9 cellular contexts compared by ENCODE assay signal in genomic region chr1:19385869-19386591, GRCh38.
DNase-seq lines count a peak whose midpoint lies in the region; ATAC-seq and TF ChIP-seq lines count a peak whose summit lies in the region.
"Had no signal": no experiment of that assay in that cellular context is flagged by ENCODE, and none has a peak within 500 bp of the region (broad histone marks: within the 10 kb centered on the region; RNA-seq: fewer than 3 reads in every experiment).

No MANE protein-coding gene starts in this region.

- peaks cover 14% of the 10 kb centered on the region for H3K36me3 Mint-ChIP-seq in osteocyte (ENCODE audit: unreplicated experiment)

- no peak overlapping the region for H3K4me3 Mint-ChIP-seq in osteocyte (ENCODE audit: unreplicated experiment)

- no peaks in the 10 kb centered on the region for H3K27me3 ChIP-seq in aorta (ENCODE audit: control insufficient read depth in 1 of 2, insufficient read depth in 2 of 2, low read length in 1 of 2)

- DNase-seq in Right ventricle myocardium inferior (ENCODE audit: missing footprints) (peak; percentile 76), cardiac septum (ENCODE audit: low spot score) (no peak), fibroblast of villous mesenchyme (ENCODE audit: low read depth) (peak; percentile 70), osteocyte (ENCODE audit: extremely low spot score, unreplicated experiment) (no peak), aorta (peak in 1 of 2 donors; percentile 82), NCI-H69 (lab: John Stamatoyannopoulos, UW) (no peak)
- DNase-seq in stimulated activated CD4-positive, alpha-beta T cell treated with anti-CD3 and anti-CD28 coated beads, Interleukin-2, amount 100 ng/mL, for 48 hours, result no peak
- no peak for DNase-seq in activated CD8-positive, alpha-beta memory T cell treated with anti-CD3 and anti-CD28 coated beads for 24 hours
- DNase-seq: NCI-H187 treated with DMSO at 0.1 percent for 48 hours had no signal

- H3K27me3 Mint-ChIP-seq in osteocyte (ENCODE audit: unreplicated experiment), result no peaks in the 10 kb centered on the region

- H3K27ac ChIP-seq in aorta (ENCODE audit: low read depth in 1 of 2, low read length in 2 of 2), result peak overlapping the region; percentile 46 to 82

- H3K4me1 Mint-ChIP-seq in osteocyte (ENCODE audit: unreplicated experiment), result peaks cover 70% of the 10 kb centered on the region

- TF ChIP-seq CTCF in fibroblast of villous mesenchyme (IDR thresholded peaks at IDR 0.05; ENCODE audit: insufficient read depth, low read depth, low read length), result no peak
- no peak for TF ChIP-seq CTCF in osteocyte (IDR thresholded peaks at IDR 0.05)

- H3K9me3 Mint-ChIP-seq in osteocyte (ENCODE audit: unreplicated experiment), result no peaks in the 10 kb centered on the region

- peaks cover 2 to 9% of the 10 kb centered on the region in 2 donors for H3K4me1 ChIP-seq in aorta (ENCODE audit: control insufficient read depth in 1 of 2, insufficient read depth in 2 of 2, low read length in 2 of 2)

- H3K9me3 ChIP-seq in aorta (ENCODE audit: control insufficient read depth, low read length), result no peaks in the 10 kb centered on the region

- peak overlapping the region; percentile 84 for H3K27ac Mint-ChIP-seq in osteocyte (ENCODE audit: unreplicated experiment)

- WGBS in aorta, 2 donors, result 7 to 14% methylated on average over 15 of the region's 15 CpGs

- intact Hi-C loops in Right ventricle myocardium inferior (cut with DNase I) (no loop called here), cardiac septum (cut with DNase I) (no loop called here), aorta (cut with DNase I) (loop anchor here in 1 of 2 donors (5.0 to 10.0 kb wide), 2 partner anchors 209 to 266 kb away; a partner anchor contains a TSS)

- H3K4me3 ChIP-seq in fibroblast of villous mesenchyme (ENCODE audit: low read depth, low read length) (no peak overlapping the region), aorta (ENCODE audit: low read length in 2 of 2) (no peak overlapping the region)

- H3K36me3 ChIP-seq in aorta (ENCODE audit: control insufficient read depth in 1 of 2, insufficient read depth in 2 of 2, low read length in 1 of 2), result no peaks in the 10 kb centered on the region

- ATAC-seq in Right ventricle myocardium inferior (peak; percentile 86), aorta (ENCODE audit: low FRiP score) (peak; percentile 74)

Comparison
In these comparisons a context has a peak if more than half of its experiments do, and no peak if none do; other contexts are left out.
1. DNase-seq: peak in Right ventricle myocardium inferior (single experiment) and fibroblast of villous mesenchyme (single experiment); none in cardiac septum (single experiment), osteocyte (single experiment), stimulated activated CD4-positive, alpha-beta T cell treated with anti-CD3 and anti-CD28 coated beads, Interleukin-2, amount 100 ng/mL, for 48 hours (0 of 2), activated CD8-positive, alpha-beta memory T cell treated with anti-CD3 and anti-CD28 coated beads for 24 hours (single experiment) and NCI-H69 (single experiment).